In genomic region chr17:8337802-8338744, GRCh38 we compare ENCODE assay signal across 15 cellular contexts. TPM values are rescaled to one million over a fixed set of nuclear protein-coding genes. Genes with fewer than 3 reads are reported as not detected.
DNase-seq lines count a peak whose midpoint lies in the region; ATAC-seq, FAIRE-seq and TF ChIP-seq lines count a peak whose summit lies in the region.
"Had no signal": no experiment of that assay in that cellular context is flagged by ENCODE, and none has a peak within 500 bp of the region (broad histone marks: within the 10 kb centered on the region; RNA-seq: fewer than 3 reads in every experiment).

No MANE protein-coding gene starts in this region.

- no peak overlapping the region for H3K27ac ChIP-seq in K562 (ENCODE audit: extremely low read depth, low read depth, low read length)
- H3K27ac ChIP-seq in neuronal stem cell (replicated peaks; ENCODE audit: low read length): no peak overlapping the region
- H3K27ac ChIP-seq: gastroesophageal sphincter, skin epidermis had no signal

- no peak overlapping the region for H3K23ac ChIP-seq in neuronal stem cell (ENCODE audit: low read depth, low read length, poor library complexity)

- TF ChIP-seq POLR2A in NB4 (IDR thresholded peaks at IDR 0.05; ENCODE audit: extremely low read depth, insufficient read length) (no peak), K562 (conservative IDR thresholded peaks at IDR 0.05) (no peak)

- no peak overlapping the region for H3K14ac ChIP-seq in neuronal stem cell (ENCODE audit: low read length)

- no peak overlapping the region for H2BK15ac ChIP-seq in neuronal stem cell (ENCODE audit: low read length)

- no peak overlapping the region for H2BK120ac ChIP-seq in neuronal stem cell (ENCODE audit: low read depth, low read length)

- no peak overlapping the region for H2BK12ac ChIP-seq in neuronal stem cell (ENCODE audit: low read length)

- FAIRE-seq in K562 (lab: Jason Lieb, UNC): no peak

- WGBS in K562 (ENCODE audit: insufficient coverage, low coverage, missing lambda C conversion rate): 7% methylated on average over 11 of the region's 11 CpGs
- no CpG with 5 or more reads among the region's 11 CpGs for WGBS in neuronal stem cell (ENCODE audit: extremely low coverage in 2 of 2, insufficient read length in 2 of 2, insufficient replicate concordance in 1 of 2), 2 donors

- no peaks in the 10 kb centered on the region for H4K20me1 ChIP-seq in K562 (replicated peaks; ENCODE audit: control insufficient read depth, insufficient read depth, low read length)

- intact Hi-C loops in K562 (cut with micrococcal nuclease): loop anchor here (5.0 kb wide), 1 partner anchor 44 kb away; the partner anchor contains the start of gene RPL26

- H3K79me2 ChIP-seq in K562 (ENCODE audit: control insufficient read depth, insufficient read depth, low read length): no peaks in the 10 kb centered on the region

- H3K9me1 ChIP-seq in K562 (ENCODE audit: control insufficient read depth, insufficient read depth, low read length): no peaks in the 10 kb centered on the region

- H3K4me2 ChIP-seq in K562 (ENCODE audit: insufficient read depth, low read length): peak overlapping the region; percentile 39
- no peak overlapping the region for H3K4me2 ChIP-seq in neuronal stem cell (ENCODE audit: insufficient read depth, low read length, poor library complexity, severe bottlenecking)

- H2BK5ac ChIP-seq in neuronal stem cell (ENCODE audit: low read length): no peak overlapping the region

- H2AFZ ChIP-seq in K562 (ENCODE audit: low read depth, low read length) (peak overlapping the region; percentile 59), neuronal stem cell (ENCODE audit: low read length) (peak overlapping the region; percentile 21)

- H3K4me1 ChIP-seq in K562 (replicated peaks in 1 of 2; ENCODE audit: control insufficient read depth in 2 of 2, insufficient read depth in 2 of 2, low read length in 2 of 2) (peaks cover 4 to 11% of the 10 kb centered on the region in 2 experiments; a peak in 4 of 5 replicates), neuronal stem cell (ENCODE audit: control insufficient read depth in 2 of 2, insufficient read depth in 1 of 2, low read depth in 1 of 2, low read length in 2 of 2) (peaks cover 12 to 14% of the 10 kb centered on the region in 2 donors)
- H3K4me1 ChIP-seq: gastroesophageal sphincter had no signal

- TF ChIP-seq CTCF in GM12865 (IDR thresholded peaks at IDR 0.05; ENCODE audit: insufficient read depth, low read depth, low read length, missing control alignments): no peak
- TF ChIP-seq CTCF in NB4 (IDR thresholded peaks at IDR 0.05; ENCODE audit: low read depth, low read length): no peak
- no peak for TF ChIP-seq CTCF in K562 (IDR thresholded peaks at IDR 0.05 in 2 of 3, conservative IDR thresholded peaks at IDR 0.05 in 1 of 3; ENCODE audit: insufficient read depth in 2 of 3, low read depth in 1 of 3, low read length in 3 of 3)

- no peak overlapping the region for H4K8ac ChIP-seq in neuronal stem cell (ENCODE audit: low read depth, low read length)

- in situ Hi-C loops in K562 (cut with MboI): no loop called here

- POLR2A ChIA-PET in K562 (lab: Yijun Ruan, JAX): interaction anchor here (0.5 to 1.6 kb wide), 10 partner anchors 8 to 1176 kb away, joined by 3 to 7 read pairs (median 3); partner anchors contain the start of genes KRABD2 and PER1

- no peak overlapping the region for H2AK5ac ChIP-seq in neuronal stem cell (ENCODE audit: low read depth, low read length)

- TF ChIP-seq EP300 in K562 (IDR thresholded peaks at IDR 0.05; ENCODE audit: low read length): no peak

- peak; percentile 37 for DNase-seq in GM12865 (ENCODE audit: low read depth)
- DNase-seq in NB4 (ENCODE audit: low read depth): peak; percentile 75
- DNase-seq in K562 (ENCODE audit: extremely low read depth in 1 of 4, low spot score in 3 of 4): no peak
- DNase-seq in neuronal stem cell (ENCODE audit: low spot score): no peak
- no peak for DNase-seq in HT-29 (ENCODE audit: low spot score)
- DNase-seq in SW480 (ENCODE audit: low spot score): no peak
- no peak for DNase-seq in NCI-H1105 (lab: John Stamatoyannopoulos, UW)
- DNase-seq: DND-41, mammary epithelial cell, PC-3, T1000 had no signal

- CTCF ChIA-PET in K562 (lab: Yijun Ruan, JAX; ENCODE audit: low intra/inter-chr PET ratio): no interaction called here

- peak; percentile 72 for ATAC-seq in K562
- ATAC-seq: gastroesophageal sphincter, PC-3 had no signal

- H3K27me3 ChIP-seq in K562 (ENCODE audit: control insufficient read depth in 2 of 2, insufficient read depth in 2 of 2, low read length in 2 of 2): no peaks in the 10 kb centered on the region
- peaks cover 0 to 12% (median 0%) of the 10 kb centered on the region in 3 experiments for H3K27me3 ChIP-seq in neuronal stem cell (ENCODE audit: control insufficient read depth in 3 of 3, insufficient read depth in 3 of 3, low read depth in 1 of 3, low read length in 3 of 3)
- H3K27me3 ChIP-seq: gastroesophageal sphincter had no signal

- H3K4me3 ChIP-seq in GM12865 (ENCODE audit: low read depth, low read length) (no peak overlapping the region), NB4 (ENCODE audit: low read depth, low read length) (peak overlapping the region; percentile 6), K562 (no peak overlapping the region), neuronal stem cell (ENCODE audit: low read length in 2 of 2) (no peak overlapping the region)
- H3K4me3 ChIP-seq: gastroesophageal sphincter, skin epidermis had no signal

- H3K18ac ChIP-seq in neuronal stem cell (ENCODE audit: low read length): no peak overlapping the region

- H3K9me3 ChIP-seq in K562 (replicated peaks; ENCODE audit: control insufficient read depth, insufficient read depth, low read depth, low read length): no peaks in the 10 kb centered on the region
- no peaks in the 10 kb centered on the region for H3K9me3 ChIP-seq in neuronal stem cell (replicated peaks in 1 of 2; ENCODE audit: control insufficient read depth in 2 of 2, insufficient read depth in 1 of 2, low read depth in 1 of 2, low read length in 2 of 2)
- H3K9me3 ChIP-seq: gastroesophageal sphincter had no signal

- BruUV-seq in K562 (replicated peaks; lab: Mats Ljungman, UMichigan): no TSS peak

- H3K36me3 ChIP-seq in K562 (ENCODE audit: control insufficient read depth, insufficient read depth, low read length) (no peaks in the 10 kb centered on the region), neuronal stem cell (replicated peaks in 1 of 2; ENCODE audit: control insufficient read depth in 2 of 2, insufficient read depth in 2 of 2, low read length in 2 of 2) (no peaks in the 10 kb centered on the region)
- H3K36me3 ChIP-seq: gastroesophageal sphincter had no signal

- H3K79me1 ChIP-seq in neuronal stem cell (ENCODE audit: low read depth, low read length): no peaks in the 10 kb centered on the region

- peak overlapping the region in 1 of 2 experiments; percentile 48; a peak in 1 of 4 replicates for H3K9ac ChIP-seq in K562 (ENCODE audit: insufficient read depth in 1 of 2, low read depth in 2 of 2, low read length in 2 of 2)
- no peak overlapping the region for H3K9ac ChIP-seq in neuronal stem cell (ENCODE audit: low read depth, low read length, poor library complexity)

- no peak for TF ChIP-seq RAD21 in K562 (CRISPR knock-in tag; conservative IDR thresholded peaks at IDR 0.05 in 1 of 2, IDR thresholded peaks at IDR 0.05 in 1 of 2)

- H4K91ac ChIP-seq in neuronal stem cell (ENCODE audit: low read depth, low read length, poor library complexity): no peak overlapping the region

- no peak overlapping the region for H3K4ac ChIP-seq in neuronal stem cell (ENCODE audit: low read length)

RNA-seq across cellular contexts. Expression of gene ODF4, which starts 1.6 kb away (rescaled TPM):
- total RNA-seq in K562 (2011; cell fraction: chromatin; rRNA removed; ENCODE audit: low replicate concordance): not detected in 2 replicates
- not detected in 2 replicates for total RNA-seq in K562 (2011; cell fraction: nucleolus; rRNA removed)
- not detected in 2 replicates for total RNA-seq in K562 (2011; cell fraction: nucleoplasm; rRNA removed)
- total RNA-seq in K562 (2014; rRNA removed) (not detected in 2 replicates), K562 (2014; rRNA removed; fragmentation: Illumina TruSeq; extraction: Trizol) (not detected in 2 replicates), K562 (2015; rRNA removed; fragmentation: Illumina TruSeq; extraction: Trizol) (not detected in 2 replicates), K562 (2021) (not detected in 2 replicates)
- polyA plus RNA-seq in K562 (2011; rRNA removed) (not detected in 2 replicates), K562 (2014; fragmentation: Illumina TruSeq; extraction: Trizol) (not detected in 2 replicates), K562 (2014; fragmentation: Nextera tagmentation; extraction: Ambion mirVana) (not detected), K562 (2014; rRNA removed) (not detected in 2 replicates)
- not detected in 2 replicates for polyA plus RNA-seq in K562 (2011; cell fraction: cytosol; rRNA removed)
- not detected in 2 replicates for polyA plus RNA-seq in K562 (2011; cell fraction: nucleus; rRNA removed)
- polyA plus RNA-seq in K562 (2012): not detected in 2 replicates
- polyA minus RNA-seq in K562 (2011; rRNA and poly(A)+ RNA removed): not detected in 2 replicates
- polyA minus RNA-seq in K562 (2011; cell fraction: cytosol; rRNA and poly(A)+ RNA removed): not detected in 2 replicates
- not detected in 2 replicates for polyA minus RNA-seq in K562 (2011; cell fraction: nucleus; rRNA and poly(A)+ RNA removed)
- not detected for polyA plus RNA-seq in neuronal stem cell (2013, experiment 1 of 2)
- not detected for polyA plus RNA-seq in neuronal stem cell (2013, experiment 2 of 2)
- total RNA-seq in HT-29 (2014; rRNA removed; shearing (Covaris generic)): not detected in 2 replicates
- total RNA-seq: activated T-helper 2 cell treated with anti-CD3 and anti-CD28 coated beads, Interferon-gamma antibody, Interleukin-2, Interleukin-4, amounts not matched to agents 10 μg/mL and 5 μg/mL and 100 μg/mL, durations not matched to agents 14 hours and 24 hours and 36 hours; chondrocyte; gastroesophageal sphincter; mammary epithelial cell; PC-3 had no signal
- polyA plus RNA-seq: mammary epithelial cell had no signal

RNA-seq across cellular contexts. Expression of gene ARHGEF15, which starts 28.0 kb away (rescaled TPM):
- total RNA-seq in K562 (2011; cell fraction: chromatin; rRNA removed; ENCODE audit: low replicate concordance): not detected in 2 replicates
- total RNA-seq in K562 (2011; cell fraction: nucleolus; rRNA removed): not detected in 2 replicates
- not detected in 2 replicates for total RNA-seq in K562 (2011; cell fraction: nucleoplasm; rRNA removed)
- total RNA-seq in K562 (2014; rRNA removed): not detected in 2 replicates
- total RNA-seq in K562 (2014; rRNA removed; fragmentation: Illumina TruSeq; extraction: Trizol): not detected in 2 replicates
- not detected in 2 replicates for total RNA-seq in K562 (2015; rRNA removed; fragmentation: Illumina TruSeq; extraction: Trizol)
- total RNA-seq in K562 (2021): not detected in 2 replicates
- polyA plus RNA-seq in K562 (2011; rRNA removed): not detected in 2 replicates
- 0.01 TPM in 1 of 2 replicates, not detected in the other for polyA plus RNA-seq in K562 (2011; cell fraction: cytosol; rRNA removed)
- polyA plus RNA-seq in K562 (2011; cell fraction: nucleus; rRNA removed): not detected in 2 replicates
- 0.03 TPM in 1 of 2 replicates, not detected in the other for polyA plus RNA-seq in K562 (2012)
- not detected in 2 replicates for polyA plus RNA-seq in K562 (2014; fragmentation: Illumina TruSeq; extraction: Trizol)
- polyA plus RNA-seq in K562 (2014; fragmentation: Nextera tagmentation; extraction: Ambion mirVana): not detected
- not detected in 2 replicates for polyA plus RNA-seq in K562 (2014; rRNA removed)
- not detected in 2 replicates for polyA minus RNA-seq in K562 (2011; rRNA and poly(A)+ RNA removed)
- polyA minus RNA-seq in K562 (2011; cell fraction: cytosol; rRNA and poly(A)+ RNA removed): not detected in 2 replicates
- polyA minus RNA-seq in K562 (2011; cell fraction: nucleus; rRNA and poly(A)+ RNA removed): not detected in 2 replicates
- polyA plus RNA-seq in neuronal stem cell (2013, experiment 1 of 2): 0.11 TPM
- 0.11 TPM for polyA plus RNA-seq in neuronal stem cell (2013, experiment 2 of 2)
- total RNA-seq in HT-29 (2014; rRNA removed; shearing (Covaris generic)): not detected in 2 replicates
- total RNA-seq: activated T-helper 2 cell treated with anti-CD3 and anti-CD28 coated beads, Interferon-gamma antibody, Interleukin-2, Interleukin-4, amounts not matched to agents 10 μg/mL and 5 μg/mL and 100 μg/mL, durations not matched to agents 14 hours and 24 hours and 36 hours; chondrocyte; mammary epithelial cell; PC-3 had no signal
- polyA plus RNA-seq: mammary epithelial cell had no signal

RNA-seq across cellular contexts. Expression of gene SLC25A35, which starts 42.9 kb away (rescaled TPM):
- total RNA-seq in K562 (2011; cell fraction: chromatin; rRNA removed; ENCODE audit: low replicate concordance): 18.4 and 34.5 TPM in 2 replicates
- total RNA-seq in K562 (2011; cell fraction: nucleolus; rRNA removed): 12.9 and 13.0 TPM in 2 replicates
- 19.7 and 31.4 TPM in 2 replicates for total RNA-seq in K562 (2011; cell fraction: nucleoplasm; rRNA removed)
- total RNA-seq in K562 (2014; rRNA removed) (0.95 and 2.8 TPM in 2 replicates), K562 (2014; rRNA removed; fragmentation: Illumina TruSeq; extraction: Trizol) (1.0 and 1.1 TPM in 2 replicates), K562 (2015; rRNA removed; fragmentation: Illumina TruSeq; extraction: Trizol) (1.4 and 1.8 TPM in 2 replicates), K562 (2021) (5.2 and 5.3 TPM in 2 replicates)
- polyA plus RNA-seq in K562 (2011; rRNA removed) (2.0 and 3.3 TPM in 2 replicates), K562 (2014; fragmentation: Illumina TruSeq; extraction: Trizol) (4.4 and 5.1 TPM in 2 replicates), K562 (2014; fragmentation: Nextera tagmentation; extraction: Ambion mirVana) (1 to 10 TPM in 1 of 2 experiments, under 1 TPM in 1; 0.93 to 1.6 TPM), K562 (2014; rRNA removed) (4.4 and 6.2 TPM in 2 replicates)
- polyA plus RNA-seq in K562 (2011; cell fraction: cytosol; rRNA removed): 1.8 and 2.2 TPM in 2 replicates
- 26.8 and 38.9 TPM in 2 replicates for polyA plus RNA-seq in K562 (2011; cell fraction: nucleus; rRNA removed)
- 6.8 and 12.3 TPM in 2 replicates for polyA plus RNA-seq in K562 (2012)
- 1.0 and 1.4 TPM in 2 replicates for polyA minus RNA-seq in K562 (2011; rRNA and poly(A)+ RNA removed)
- 1.4 and 1.5 TPM in 2 replicates for polyA minus RNA-seq in K562 (2011; cell fraction: cytosol; rRNA and poly(A)+ RNA removed)
- polyA minus RNA-seq in K562 (2011; cell fraction: nucleus; rRNA and poly(A)+ RNA removed): 2.9 and 3.9 TPM in 2 replicates
- 1.6 TPM for polyA plus RNA-seq in neuronal stem cell (2013, experiment 1 of 2)
- 2.2 TPM for polyA plus RNA-seq in neuronal stem cell (2013, experiment 2 of 2)
- total RNA-seq in HT-29 (2014; rRNA removed; shearing (Covaris generic)): 1.7 and 2.4 TPM in 2 replicates

RNA-seq across cellular contexts. Expression of gene RPL26, which starts 44.9 kb away (rescaled TPM):
- total RNA-seq in K562 (2011; cell fraction: chromatin; rRNA removed; ENCODE audit: low replicate concordance): 244 and 334 TPM in 2 replicates
- total RNA-seq in K562 (2011; cell fraction: nucleolus; rRNA removed): 298 and 337 TPM in 2 replicates
- total RNA-seq in K562 (2011; cell fraction: nucleoplasm; rRNA removed): 567 and 1,126 TPM in 2 replicates
- total RNA-seq in K562 (2014; rRNA removed): 1,785 and 2,781 TPM in 2 replicates
- total RNA-seq in K562 (2014; rRNA removed; fragmentation: Illumina TruSeq; extraction: Trizol): 3,633 and 3,959 TPM in 2 replicates
- total RNA-seq in K562 (2015; rRNA removed; fragmentation: Illumina TruSeq; extraction: Trizol): 2,809 and 2,904 TPM in 2 replicates
- total RNA-seq in K562 (2021): 1,474 and 1,702 TPM in 2 replicates
- 3,982 and 4,074 TPM in 2 replicates for polyA plus RNA-seq in K562 (2011; rRNA removed)
- polyA plus RNA-seq in K562 (2011; cell fraction: cytosol; rRNA removed): 925 and 2,470 TPM in 2 replicates
- 415 and 1,025 TPM in 2 replicates for polyA plus RNA-seq in K562 (2011; cell fraction: nucleus; rRNA removed)
- 3,098 and 3,525 TPM in 2 replicates for polyA plus RNA-seq in K562 (2012)
- polyA plus RNA-seq in K562 (2014; fragmentation: Illumina TruSeq; extraction: Trizol): 3,435 and 3,978 TPM in 2 replicates
- 1,000 to 10,000 TPM; 1,706 to 1,892 TPM for polyA plus RNA-seq in K562 (2014; fragmentation: Nextera tagmentation; extraction: Ambion mirVana)
- 3,525 and 3,633 TPM in 2 replicates for polyA plus RNA-seq in K562 (2014; rRNA removed)
- 2,832 and 3,117 TPM in 2 replicates for polyA minus RNA-seq in K562 (2011; rRNA and poly(A)+ RNA removed)
- 387 and 436 TPM in 2 replicates for polyA minus RNA-seq in K562 (2011; cell fraction: cytosol; rRNA and poly(A)+ RNA removed)
- 92.8 and 251 TPM in 2 replicates for polyA minus RNA-seq in K562 (2011; cell fraction: nucleus; rRNA and poly(A)+ RNA removed)
- 7,258 TPM for polyA plus RNA-seq in neuronal stem cell (2013, experiment 1 of 2)
- polyA plus RNA-seq in neuronal stem cell (2013, experiment 2 of 2): 7,381 TPM
- total RNA-seq in HT-29 (2014; rRNA removed; shearing (Covaris generic)): 1,242 and 1,305 TPM in 2 replicates

Comparison
In these comparisons a context has a peak if more than half of its experiments do, and no peak if none do; other contexts are left out.
1. DNase-seq: peak in GM12865 (single experiment) and NB4 (single experiment); none in K562 (0 of 4), neuronal stem cell (single experiment), HT-29 (single experiment), SW480 (single experiment) and NCI-H1105 (single experiment).